In genomic region chr17:31556969-31557620, GRCh38 we compare ENCODE assay signal across 19 cellular contexts.
DNase-seq lines count a peak whose midpoint lies in the region; ATAC-seq and TF ChIP-seq lines count a peak whose summit lies in the region.
"Had no signal": no experiment of that assay in that cellular context is flagged by ENCODE, and none has a peak within 500 bp of the region (broad histone marks: within the 10 kb centered on the region; RNA-seq: fewer than 3 reads in every experiment).

No MANE protein-coding gene starts in this region.

- H3K27ac ChIP-seq in HUES48 (ENCODE audit: low read depth, low read length) (peak overlapping the region; percentile 50), ectodermal cell (ENCODE audit: insufficient read depth, low read depth, low read length, poor library complexity, severe bottlenecking) (peak overlapping the region; percentile 81), neural progenitor cell (no peak overlapping the region)
- H3K27ac ChIP-seq: KMS-11, SJCRH30 had no signal

- peaks cover 7% of the 10 kb centered on the region for H3K9me3 Mint-ChIP-seq in neural progenitor cell
- H3K9me3 Mint-ChIP-seq: CD4-positive, alpha-beta T cell had no signal

- H4K20me1 ChIP-seq in neural progenitor cell (ENCODE audit: low read depth): peaks cover 33% of the 10 kb centered on the region

- H2AFZ ChIP-seq in neural progenitor cell (replicated peaks): no peak overlapping the region

- H3K4me1 Mint-ChIP-seq in neural progenitor cell: peaks cover 68% of the 10 kb centered on the region

- H3K4me1 ChIP-seq in HUES48 (ENCODE audit: control insufficient read depth, insufficient read depth, low read length): peaks cover 25% of the 10 kb centered on the region
- peaks cover 39% of the 10 kb centered on the region for H3K4me1 ChIP-seq in ectodermal cell (ENCODE audit: control insufficient read depth, insufficient read depth, low read length)
- H3K4me1 ChIP-seq in neural progenitor cell: peaks cover 26% of the 10 kb centered on the region
- H3K4me1 ChIP-seq: BE2C, SJCRH30 had no signal

- peaks cover 32% of the 10 kb centered on the region for H3F3A ChIP-seq in neural progenitor cell (ENCODE audit: low read depth)

- peak overlapping the region; percentile 70 for H3K4me2 ChIP-seq in neural progenitor cell

- H3K4me3 ChIP-seq in HUES48 (ENCODE audit: low read depth, low read length) (no peak overlapping the region), ectodermal cell (ENCODE audit: insufficient read depth, low read depth, low read length) (no peak overlapping the region), neural progenitor cell (peak overlapping the region; percentile 15)
- H3K4me3 ChIP-seq: SJCRH30 had no signal

- DNase-seq in NCI-H82 treated with DMSO at 0.1 percent for 48 hours (lab: John Stamatoyannopoulos, UW; ENCODE audit: unreplicated experiment) (peak; percentile 57), neural progenitor cell (ENCODE audit: low spot score) (peak; percentile 88), NOMO-1 treated with DMSO at 0.1 percent for 48 hours (lab: John Stamatoyannopoulos, UW; ENCODE audit: unreplicated experiment) (no peak), D341Med (ENCODE audit: low spot score) (no peak)
- DNase-seq: BE2C; CD4-positive, alpha-beta T cell; DMS79; NCI-H1105 treated with DMSO at 0.1 percent for 48 hours; NCI-H187; NCI-H345; NCI-H526; PC-3; SJCRH30; SW 1271 had no signal

- H3K4me3 Mint-ChIP-seq in neural progenitor cell: peak overlapping the region; percentile 83

- no peak for ATAC-seq in HG03108 (IDR thresholded peaks at IDR 0.05; ENCODE audit: unreplicated experiment)
- ATAC-seq: HepG2, PC-3 had no signal

- peaks cover 76% of the 10 kb centered on the region for H3K27me3 ChIP-seq in HUES48 (ENCODE audit: control insufficient read depth, insufficient read depth, low read length)
- peaks cover 69% of the 10 kb centered on the region for H3K27me3 ChIP-seq in ectodermal cell (ENCODE audit: control insufficient read depth, insufficient read depth, low read length, poor library complexity, severe bottlenecking)
- peaks cover 100% of the 10 kb centered on the region for H3K27me3 ChIP-seq in neural progenitor cell
- H3K27me3 ChIP-seq: BE2C, SJCRH30 had no signal

- WGBS in ectodermal cell, 2 experiments: 10 to 11% methylated on average over 13 of the region's 13 CpGs

- H3K36me3 Mint-ChIP-seq in neural progenitor cell: peaks cover 5% of the 10 kb centered on the region

- peaks cover 27% of the 10 kb centered on the region for H3K27me3 Mint-ChIP-seq in neural progenitor cell (ENCODE audit: insufficient read depth, low read depth)

- no peak overlapping the region for H3K9ac ChIP-seq in HUES48 (ENCODE audit: low read depth, low read length)
- no peak overlapping the region for H3K9ac ChIP-seq in neural progenitor cell
- H3K9ac ChIP-seq: KMS-11 had no signal

- H3K36me3 ChIP-seq in HUES48 (ENCODE audit: control insufficient read depth, insufficient read depth, low read length) (no peaks in the 10 kb centered on the region), ectodermal cell (ENCODE audit: control insufficient read depth, insufficient read depth, low read length) (no peaks in the 10 kb centered on the region), neural progenitor cell (no peaks in the 10 kb centered on the region)
- H3K36me3 ChIP-seq: BE2C, SJCRH30 had no signal

- peak overlapping the region; percentile 95 for H3K27ac Mint-ChIP-seq in neural progenitor cell
- H3K27ac Mint-ChIP-seq: CD4-positive, alpha-beta T cell had no signal

- H3K79me2 ChIP-seq in neural progenitor cell (ENCODE audit: low read depth): no peaks in the 10 kb centered on the region

- no peak for TF ChIP-seq CTCF in neural progenitor cell (IDR thresholded peaks at IDR 0.05)

- H3K9me3 ChIP-seq in HUES48 (ENCODE audit: control insufficient read depth, insufficient read depth, low read length) (no peaks in the 10 kb centered on the region), ectodermal cell (ENCODE audit: control insufficient read depth, low read length) (no peaks in the 10 kb centered on the region), neural progenitor cell (ENCODE audit: low read depth) (no peaks in the 10 kb centered on the region)
- H3K9me3 ChIP-seq: BE2C, SJCRH30 had no signal

Comparison
In these comparisons a context has a peak if more than half of its experiments do, and no peak if none do; other contexts are left out.
1. DNase-seq: peak in NCI-H82 treated with DMSO at 0.1 percent for 48 hours (single experiment) and neural progenitor cell (single experiment); none in NOMO-1 treated with DMSO at 0.1 percent for 48 hours (single experiment) and D341Med (single experiment).